Comparison of ENCODE assay signal across 10 cellular contexts in genomic region chr2:28338046-28338753, GRCh38. TPM values are rescaled to one million over a fixed set of nuclear protein-coding genes. Genes with fewer than 3 reads are reported as not detected.
DNase-seq lines count a peak whose midpoint lies in the region; ATAC-seq and TF ChIP-seq lines count a peak whose summit lies in the region.
"Had no signal": no experiment of that assay in that cellular context is flagged by ENCODE, and none has a peak within 500 bp of the region (broad histone marks: within the 10 kb centered on the region; RNA-seq: fewer than 3 reads in every experiment).

No MANE protein-coding gene starts in this region.

- peak overlapping the region; percentile 40 for H3K9ac ChIP-seq in skeletal muscle satellite cell (ENCODE audit: low read depth, low read length)

- peaks cover 4% of the 10 kb centered on the region for H3K36me3 Mint-ChIP-seq in brain
- H3K36me3 Mint-ChIP-seq in activated naive CD4-positive, alpha-beta T cell treated with anti-CD3 and anti-CD28 coated beads for 36 hours (ENCODE audit: low read depth), result no peaks in the 10 kb centered on the region

- H3K27ac ChIP-seq in hepatocyte, result peak overlapping the region; percentile 89

- no peak overlapping the region for H3K4me3 ChIP-seq in hepatocyte
- no peak overlapping the region for H3K4me3 ChIP-seq in skeletal muscle satellite cell (ENCODE audit: low read length)

- H3K36me3 ChIP-seq in hepatocyte (replicated peaks; ENCODE audit: insufficient read depth, low read depth), result no peaks in the 10 kb centered on the region
- no peaks in the 10 kb centered on the region for H3K36me3 ChIP-seq in skeletal muscle satellite cell (ENCODE audit: insufficient read depth, low read length)

- H2AFZ ChIP-seq in hepatocyte, result no peak overlapping the region

- H3K79me2 ChIP-seq in hepatocyte, result no peaks in the 10 kb centered on the region

- H3K9me2 ChIP-seq in hepatocyte (replicated peaks; ENCODE audit: insufficient read depth), result no peaks in the 10 kb centered on the region

- CTCF ChIA-PET in activated naive CD4-positive, alpha-beta T cell treated with anti-CD3 and anti-CD28 coated beads for 36 hours (lab: Charles Lee), result no interaction called here

- TF ChIP-seq CTCF in brain (conservative IDR thresholded peaks at IDR 0.05) (no peak), hepatocyte (IDR thresholded peaks at IDR 0.05; ENCODE audit: poor library complexity) (no peak)

- H4K20me1 ChIP-seq in hepatocyte (ENCODE audit: insufficient read depth, poor library complexity, severe bottlenecking), result no peaks in the 10 kb centered on the region

- peaks cover 3% of the 10 kb centered on the region for H3K27me3 Mint-ChIP-seq in brain
- H3K27me3 Mint-ChIP-seq in activated naive CD4-positive, alpha-beta T cell treated with anti-CD3 and anti-CD28 coated beads for 36 hours (ENCODE audit: low read depth), result no peaks in the 10 kb centered on the region

- H3K27me3 ChIP-seq in hepatocyte, result no peaks in the 10 kb centered on the region
- H3K27me3 ChIP-seq in skeletal muscle satellite cell (ENCODE audit: control insufficient read depth, insufficient read depth, low read length), result no peaks in the 10 kb centered on the region

- H3K4me1 Mint-ChIP-seq in brain, result peaks cover 82% of the 10 kb centered on the region
- no peaks in the 10 kb centered on the region for H3K4me1 Mint-ChIP-seq in activated naive CD4-positive, alpha-beta T cell treated with anti-CD3 and anti-CD28 coated beads for 36 hours (ENCODE audit: low read depth)

- no peaks in the 10 kb centered on the region for H3K9me3 Mint-ChIP-seq in brain
- H3K9me3 Mint-ChIP-seq in activated naive CD4-positive, alpha-beta T cell treated with anti-CD3 and anti-CD28 coated beads for 36 hours, result no peaks in the 10 kb centered on the region

- H3K9me3 ChIP-seq in hepatocyte (ENCODE audit: low read depth) (no peaks in the 10 kb centered on the region), skeletal muscle satellite cell (replicated peaks; ENCODE audit: low read length) (no peaks in the 10 kb centered on the region)

- H3K27ac Mint-ChIP-seq in brain, result peak overlapping the region in 3 of 5 experiments; percentile 90 to 96 (median 91)
- H3K27ac Mint-ChIP-seq in activated naive CD4-positive, alpha-beta T cell treated with anti-CD3 and anti-CD28 coated beads for 36 hours, result no peak overlapping the region

- ATAC-seq in HG02852 (IDR thresholded peaks at IDR 0.05; ENCODE audit: unreplicated experiment), result no peak

- H3K4me3 Mint-ChIP-seq in brain, result peak overlapping the region in 3 of 5 experiments; percentile 37 to 59 (median 38)
- H3K4me3 Mint-ChIP-seq in activated naive CD4-positive, alpha-beta T cell treated with anti-CD3 and anti-CD28 coated beads for 36 hours, result no peak overlapping the region

- DNase-seq in EL (peak; percentile 80), hepatocyte (ENCODE audit: low spot score) (peak; percentile 90), DMS114 treated with DMSO at 0.1 percent for 48 hours (lab: John Stamatoyannopoulos, UW; ENCODE audit: unreplicated experiment) (no peak), NCI-H2081 treated with DMSO at 0.1 percent for 48 hours (lab: John Stamatoyannopoulos, UW) (no peak)
- DNase-seq in activated naive CD4-positive, alpha-beta T cell treated with anti-CD3 and anti-CD28 coated beads for 36 hours, result no peak
- DNase-seq: activated CD8-positive, alpha-beta memory T cell treated with anti-CD3 and anti-CD28 coated beads for 24 hours; NCI-H345 had no signal

- 28% methylated on average over 13 of the region's 13 CpGs for WGBS in hepatocyte (ENCODE audit: low lambda C conversion rate, missing lambda C conversion rate)

- peaks cover 66% of the 10 kb centered on the region for H3K4me1 ChIP-seq in hepatocyte (ENCODE audit: insufficient read depth)
- H3K4me1 ChIP-seq in skeletal muscle satellite cell (ENCODE audit: control insufficient read depth, insufficient read depth, low read length), result peaks cover 36% of the 10 kb centered on the region

- intact Hi-C loops in activated naive CD4-positive, alpha-beta T cell treated with anti-CD3 and anti-CD28 coated beads for 36 hours (cut with micrococcal nuclease), result no loop called here

- H3K4me2 ChIP-seq in hepatocyte, result peak overlapping the region; percentile 29
- H3K4me2 ChIP-seq in skeletal muscle satellite cell (ENCODE audit: low read length), result peak overlapping the region; percentile 62

RNA-seq across cellular contexts. Expression of gene FOSL2, which starts 54.5 kb away (rescaled TPM):
- polyA plus RNA-seq in brain (ENCODE audit: insufficient read depth, low read depth, low replicate concordance) (13.7 TPM), hepatocyte (84.0 and 91.1 TPM in 2 replicates)
- total RNA-seq in hepatocyte, result 148 and 164 TPM in 2 replicates
- total RNA-seq in skeletal muscle satellite cell (2012; rRNA removed), result 31.2 and 44.6 TPM in 2 replicates
- total RNA-seq in activated naive CD4-positive, alpha-beta T cell treated with anti-CD3 and anti-CD28 coated beads for 36 hours, result 100 to 1,000 TPM; 102 to 110 TPM

Comparison
In these comparisons a context has a peak if more than half of its experiments do, and no peak if none do; other contexts are left out.
1. DNase-seq: peak in EL (single experiment) and hepatocyte (single experiment); none in DMS114 treated with DMSO at 0.1 percent for 48 hours (single experiment), NCI-H2081 treated with DMSO at 0.1 percent for 48 hours (single experiment) and activated naive CD4-positive, alpha-beta T cell treated with anti-CD3 and anti-CD28 coated beads for 36 hours (single experiment).